ENCODE assay signal across 11 cellular contexts in genomic region chr5:109161914-109162683, GRCh38.
A peak's percentile ranks its signal among the peaks of the same experiment; 100 is the strongest.
DNase-seq lines count a peak whose midpoint lies in the region; ATAC-seq and TF ChIP-seq lines count a peak whose summit lies in the region.
"Had no signal": no experiment of that assay in that cellular context is flagged by ENCODE, and none has a peak within 500 bp of the region (broad histone marks: within the 10 kb centered on the region; RNA-seq: fewer than 3 reads in every experiment).

No MANE protein-coding gene starts in this region.

- no peaks in the 10 kb centered on the region for H3K9me2 ChIP-seq in Karpas-422 (replicated peaks; ENCODE audit: insufficient read depth, low read length)

- no peak overlapping the region for H3K4me2 ChIP-seq in Karpas-422 (ENCODE audit: low read depth, low read length, poor library complexity, severe bottlenecking)

- peaks cover 4% of the 10 kb centered on the region for H3K4me1 ChIP-seq in Karpas-422 (ENCODE audit: low read length)

- H2AFZ ChIP-seq in Karpas-422 (ENCODE audit: low read length) = no peak overlapping the region

- DNase-seq in foreskin fibroblast (peak; percentile 3 to 36), Karpas-422 (no peak), NCI-H510A (lab: John Stamatoyannopoulos, UW) (no peak), kidney glomerular epithelial cell (lab: John Stamatoyannopoulos, UW) (no peak)
- DNase-seq in activated T-cell treated with anti-CD3 and anti-CD28 coated beads, Interleukin-2, amount 50 U/mL, for 1 hour = no peak
- DNase-seq: naive B cell, NCI-H524 had no signal

- no peak overlapping the region for H3K4me3 ChIP-seq in foreskin fibroblast (ENCODE audit: low read depth in 1 of 2, low read length in 2 of 2)
- H3K4me3 ChIP-seq in Karpas-422 (ENCODE audit: low read length) = no peak overlapping the region

- no peaks in the 10 kb centered on the region for H3K36me3 ChIP-seq in Karpas-422 (ENCODE audit: insufficient read depth, low read length)

- 0 out of 2 replicates have a peak, but pooled peaks cover 1% of the 10 kb centered on the region for H4K20me1 ChIP-seq in Karpas-422 (ENCODE audit: insufficient read depth, low read depth, low read length)

- H3K79me2 ChIP-seq in Karpas-422 (ENCODE audit: low read length) = no peaks in the 10 kb centered on the region

- H3K27me3 ChIP-seq in Karpas-422 (ENCODE audit: low read length) = no peaks in the 10 kb centered on the region

- no peak for TF ChIP-seq CTCF in foreskin fibroblast (IDR thresholded peaks at IDR 0.05; ENCODE audit: low read depth, low read length)

- H3K9me3 ChIP-seq in Karpas-422 (ENCODE audit: low read length) = no peaks in the 10 kb centered on the region

- no peak overlapping the region for H3K27ac ChIP-seq in Karpas-422 (ENCODE audit: low read length)

- ATAC-seq in GM18508 (IDR thresholded peaks at IDR 0.05; ENCODE audit: insufficient read depth, unreplicated experiment) (peak; percentile 58), GM21717 (IDR thresholded peaks at IDR 0.05; ENCODE audit: unreplicated experiment) (peak; percentile 74), HG03342 (IDR thresholded peaks at IDR 0.05; ENCODE audit: unreplicated experiment) (peak; percentile 73)
- ATAC-seq: esophagus mucosa had no signal

- no peak overlapping the region for H3K9ac ChIP-seq in Karpas-422 (ENCODE audit: low read length)

Comparison
In these comparisons a context has a peak if more than half of its experiments do, and no peak if none do; other contexts are left out.
1. DNase-seq: peak in foreskin fibroblast (2 of 2); none in Karpas-422 (single experiment), NCI-H510A (single experiment), kidney glomerular epithelial cell (single experiment) and activated T-cell treated with anti-CD3 and anti-CD28 coated beads, Interleukin-2, amount 50 U/mL, for 1 hour (single experiment).
2. Peak in every context shown above with its lines, with median percentiles within 50 percentile points of each other: ATAC-seq.